24 cellular contexts compared by ENCODE assay signal in the genomic region with DNA sequence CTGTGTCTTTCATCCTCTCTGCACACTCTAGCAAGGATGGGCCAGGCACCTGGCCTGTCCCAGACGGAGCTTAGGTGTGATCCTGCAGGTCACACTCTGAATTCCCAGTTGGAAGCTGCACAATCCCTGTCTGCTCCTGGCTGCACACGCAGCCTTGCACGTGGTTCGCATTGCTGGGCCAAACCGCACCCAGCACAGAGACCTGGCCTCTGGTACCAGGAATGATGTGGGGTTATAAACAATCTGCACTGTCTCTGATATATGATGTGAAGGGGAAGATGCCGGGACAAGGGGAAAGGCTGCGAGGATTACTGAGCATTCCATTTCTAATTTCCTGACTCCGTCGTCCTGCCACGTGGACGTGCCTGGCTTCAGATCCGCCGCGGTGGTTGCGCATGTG.
"Had no signal": no experiment of that assay in that cellular context is flagged by ENCODE, and none has a peak within 500 bp of the region (broad histone marks: within the 10 kb centered on the region; RNA-seq: fewer than 3 reads in every experiment).

No MANE protein-coding gene starts in this region.

- DNase-seq: colonic mucosa; effector CD4-positive, alpha-beta T cell; endodermal cell; erythroblast; foreskin melanocyte; heart right ventricle; hypothalamus; kidney; left cardiac atrium; left ventricle myocardium inferior; mesenchymal stem cell; naive B cell; nephron progenitor cell; ovary; sigmoid colon; stimulated activated CD4-positive, alpha-beta T cell treated with anti-CD3 and anti-CD28 coated beads, Interleukin-2, amount 100 ng/mL, for 24 hours; stimulated activated CD4-positive, alpha-beta T cell treated with anti-CD3 and anti-CD28 coated beads, Interleukin-4, amount 100 ng/mL, for 4 hours; stimulated activated naive B cell treated with anti-CD40 and anti-IgM and Interleukin-4, amounts not matched to agents 10 μg/mL and 1 μg/mL and 100 μg/mL, for 72 hours; stimulated activated naive CD8-positive, alpha-beta T cell treated with anti-CD3 and anti-CD28 coated beads, Interleukin-15, amount 100 ng/mL, for 72 hours; testis had no signal

- H3K27ac ChIP-seq: colonic mucosa, ovary, right atrium auricular region, sigmoid colon, skin epidermis, testis, tibial nerve had no signal

- H3K36me3 ChIP-seq: colonic mucosa, heart right ventricle, left ventricle myocardium inferior, ovary, right atrium auricular region, sigmoid colon, tibial nerve had no signal

- H3K4me3 ChIP-seq: colonic mucosa, heart right ventricle, left ventricle myocardium inferior, lung, ovary, right atrium auricular region, sigmoid colon, skin epidermis, testis, tibial nerve had no signal

- ATAC-seq: left cardiac atrium; stimulated activated naive B cell treated with anti-CD40 and anti-IgM and Interleukin-4, amounts not matched to agents 10 μg/mL and 1 μg/mL and 100 μg/mL, for 72 hours; stimulated activated naive CD8-positive, alpha-beta T cell treated with anti-CD3 and anti-CD28 coated beads, Interleukin-15, amount 100 ng/mL, for 72 hours had no signal

- H3K4me1 ChIP-seq: colonic mucosa, left ventricle myocardium inferior, right atrium auricular region, sigmoid colon, testis, tibial nerve had no signal

- H3K27me3 ChIP-seq: colonic mucosa, ovary, right atrium auricular region, sigmoid colon, testis, tibial nerve had no signal

- H3K9me3 ChIP-seq: colonic mucosa, left ventricle myocardium inferior, ovary, right atrium auricular region, sigmoid colon, testis had no signal
